3 cellular contexts compared by ENCODE assay signal in the genomic region with DNA sequence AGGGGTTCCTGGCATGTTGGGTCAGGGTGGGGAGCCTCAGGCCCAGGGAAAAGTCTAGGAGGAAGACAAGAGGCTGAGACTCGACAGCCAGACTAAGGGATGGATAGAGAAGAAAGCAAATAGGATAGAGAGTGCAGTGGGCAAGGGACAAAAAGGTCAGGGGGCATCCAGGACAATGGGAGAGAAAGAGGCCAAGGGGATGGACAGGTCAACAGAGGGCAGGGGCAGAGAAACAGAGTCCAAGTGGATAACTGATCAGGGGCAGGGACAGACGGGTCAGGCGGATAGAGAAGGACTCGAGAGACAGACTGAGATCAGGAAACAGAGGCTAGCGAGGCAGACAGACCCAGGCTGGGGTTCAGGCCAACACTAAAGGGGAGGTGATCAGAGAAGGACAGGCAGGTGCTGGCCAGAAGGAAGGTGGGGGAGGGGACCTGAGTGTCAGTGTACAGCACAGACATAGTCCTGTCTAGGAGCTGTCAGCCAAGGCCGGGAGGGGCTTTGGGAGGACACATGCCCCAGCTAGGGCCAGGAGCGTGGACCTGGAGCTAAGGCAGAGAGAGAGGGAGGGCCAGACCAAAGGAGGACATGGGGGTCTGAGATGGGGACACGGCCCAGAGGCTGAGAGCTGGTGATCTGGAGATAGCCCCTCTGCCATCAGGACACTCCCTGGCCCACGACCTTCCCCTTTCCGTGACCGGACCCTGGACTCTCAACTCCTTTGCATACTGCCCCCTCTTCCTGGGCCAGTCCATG.
TF ChIP-seq lines count a peak whose summit lies in the region.

No MANE protein-coding gene starts in this region.

TF ChIP-seq in HEK293, 187 proteins besides CTCF, POLR2A, EP300 and RAD21:
- TF ChIP-seq, protein P1, sequence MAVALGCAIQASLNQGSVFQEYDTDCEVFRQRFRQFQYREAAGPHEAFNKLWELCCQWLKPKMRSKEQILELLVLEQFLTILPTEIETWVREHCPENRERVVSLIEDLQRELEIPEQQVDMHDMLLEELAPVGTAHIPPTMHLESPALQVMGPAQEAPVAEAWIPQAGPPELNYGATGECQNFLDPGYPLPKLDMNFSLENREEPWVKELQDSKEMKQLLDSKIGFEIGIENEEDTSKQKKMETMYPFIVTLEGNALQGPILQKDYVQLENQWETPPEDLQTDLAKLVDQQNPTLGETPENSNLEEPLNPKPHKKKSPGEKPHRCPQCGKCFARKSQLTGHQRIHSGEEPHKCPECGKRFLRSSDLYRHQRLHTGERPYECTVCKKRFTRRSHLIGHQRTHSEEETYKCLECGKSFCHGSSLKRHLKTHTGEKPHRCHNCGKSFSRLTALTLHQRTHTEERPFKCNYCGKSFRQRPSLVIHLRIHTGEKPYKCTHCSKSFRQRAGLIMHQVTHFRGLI (tag by site-specific recombination; IDR thresholded peaks at IDR 0.05), result no peak
- no peak for TF ChIP-seq ZNF837 (tag by site-specific recombination; IDR thresholded peaks at IDR 0.05)
- TF ChIP-seq, protein P2, sequence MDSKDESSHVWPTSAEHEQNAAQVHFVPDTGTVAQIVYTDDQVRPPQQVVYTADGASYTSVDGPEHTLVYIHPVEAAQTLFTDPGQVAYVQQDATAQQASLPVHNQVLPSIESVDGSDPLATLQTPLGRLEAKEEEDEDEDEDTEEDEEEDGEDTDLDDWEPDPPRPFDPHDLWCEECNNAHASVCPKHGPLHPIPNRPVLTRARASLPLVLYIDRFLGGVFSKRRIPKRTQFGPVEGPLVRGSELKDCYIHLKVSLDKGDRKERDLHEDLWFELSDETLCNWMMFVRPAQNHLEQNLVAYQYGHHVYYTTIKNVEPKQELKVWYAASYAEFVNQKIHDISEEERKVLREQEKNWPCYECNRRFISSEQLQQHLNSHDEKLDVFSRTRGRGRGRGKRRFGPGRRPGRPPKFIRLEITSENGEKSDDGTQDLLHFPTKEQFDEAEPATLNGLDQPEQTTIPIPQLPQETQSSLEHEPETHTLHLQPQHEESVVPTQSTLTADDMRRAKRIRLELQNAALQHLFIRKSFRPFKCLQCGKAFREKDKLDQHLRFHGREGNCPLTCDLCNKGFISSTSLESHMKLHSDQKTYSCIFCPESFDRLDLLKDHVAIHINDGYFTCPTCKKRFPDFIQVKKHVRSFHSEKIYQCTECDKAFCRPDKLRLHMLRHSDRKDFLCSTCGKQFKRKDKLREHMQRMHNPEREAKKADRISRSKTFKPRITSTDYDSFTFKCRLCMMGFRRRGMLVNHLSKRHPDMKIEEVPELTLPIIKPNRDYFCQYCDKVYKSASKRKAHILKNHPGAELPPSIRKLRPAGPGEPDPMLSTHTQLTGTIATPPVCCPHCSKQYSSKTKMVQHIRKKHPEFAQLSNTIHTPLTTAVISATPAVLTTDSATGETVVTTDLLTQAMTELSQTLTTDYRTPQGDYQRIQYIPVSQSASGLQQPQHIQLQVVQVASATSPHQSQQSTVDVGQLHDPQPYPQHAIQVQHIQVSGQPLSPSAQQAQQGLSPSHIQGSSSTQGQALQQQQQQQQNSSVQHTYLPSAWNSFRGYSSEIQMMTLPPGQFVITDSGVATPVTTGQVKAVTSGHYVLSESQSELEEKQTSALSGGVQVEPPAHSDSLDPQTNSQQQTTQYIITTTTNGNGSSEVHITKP (tag by site-specific recombination; IDR thresholded peaks at IDR 0.05), result peak; percentile 53; the same call in 1 of the 2 replicates

TF ChIP-seq in H1, 55 proteins besides CTCF, POLR2A, EP300 and RAD21 (continues in another document):
- no peak for TF ChIP-seq NANOG (IDR thresholded peaks at IDR 0.05; ENCODE audit: insufficient read depth, low read depth, low read length, poor library complexity, severe bottlenecking)
- TF ChIP-seq, protein P3, sequence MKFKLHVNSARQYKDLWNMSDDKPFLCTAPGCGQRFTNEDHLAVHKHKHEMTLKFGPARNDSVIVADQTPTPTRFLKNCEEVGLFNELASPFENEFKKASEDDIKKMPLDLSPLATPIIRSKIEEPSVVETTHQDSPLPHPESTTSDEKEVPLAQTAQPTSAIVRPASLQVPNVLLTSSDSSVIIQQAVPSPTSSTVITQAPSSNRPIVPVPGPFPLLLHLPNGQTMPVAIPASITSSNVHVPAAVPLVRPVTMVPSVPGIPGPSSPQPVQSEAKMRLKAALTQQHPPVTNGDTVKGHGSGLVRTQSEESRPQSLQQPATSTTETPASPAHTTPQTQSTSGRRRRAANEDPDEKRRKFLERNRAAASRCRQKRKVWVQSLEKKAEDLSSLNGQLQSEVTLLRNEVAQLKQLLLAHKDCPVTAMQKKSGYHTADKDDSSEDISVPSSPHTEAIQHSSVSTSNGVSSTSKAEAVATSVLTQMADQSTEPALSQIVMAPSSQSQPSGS (IDR thresholded peaks at IDR 0.05; ENCODE audit: low read length), result no peak
- TF ChIP-seq POU5F1 (IDR thresholded peaks at IDR 0.05; ENCODE audit: low read depth, low read length), result no peak
- TF ChIP-seq, protein P4, sequence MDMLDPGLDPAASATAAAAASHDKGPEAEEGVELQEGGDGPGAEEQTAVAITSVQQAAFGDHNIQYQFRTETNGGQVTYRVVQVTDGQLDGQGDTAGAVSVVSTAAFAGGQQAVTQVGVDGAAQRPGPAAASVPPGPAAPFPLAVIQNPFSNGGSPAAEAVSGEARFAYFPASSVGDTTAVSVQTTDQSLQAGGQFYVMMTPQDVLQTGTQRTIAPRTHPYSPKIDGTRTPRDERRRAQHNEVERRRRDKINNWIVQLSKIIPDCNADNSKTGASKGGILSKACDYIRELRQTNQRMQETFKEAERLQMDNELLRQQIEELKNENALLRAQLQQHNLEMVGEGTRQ (IDR thresholded peaks at IDR 0.05; ENCODE audit: low read length), result no peak
- TF ChIP-seq TAF1 (IDR thresholded peaks at IDR 0.05; ENCODE audit: low read depth, low read length), result no peak

TF ChIP-seq in neural cell, 6 proteins besides CTCF, POLR2A, EP300 and RAD21:
- TF ChIP-seq MXI1 (conservative IDR thresholded peaks at IDR 0.05; ENCODE audit: poor library complexity, severe bottlenecking) (no peak), TAF1 (IDR thresholded peaks at IDR 0.05; ENCODE audit: low read depth) (no peak), EZH2 (IDR thresholded peaks at IDR 0.05; ENCODE audit: borderline replicate concordance, insufficient read depth, low read length, poor library complexity, severe bottlenecking) (no peak), POLR2AphosphoS5 (IDR thresholded peaks at IDR 0.05) (no peak), SMC3 (conservative IDR thresholded peaks at IDR 0.05; ENCODE audit: poor library complexity) (no peak)
- TF ChIP-seq, protein P5, sequence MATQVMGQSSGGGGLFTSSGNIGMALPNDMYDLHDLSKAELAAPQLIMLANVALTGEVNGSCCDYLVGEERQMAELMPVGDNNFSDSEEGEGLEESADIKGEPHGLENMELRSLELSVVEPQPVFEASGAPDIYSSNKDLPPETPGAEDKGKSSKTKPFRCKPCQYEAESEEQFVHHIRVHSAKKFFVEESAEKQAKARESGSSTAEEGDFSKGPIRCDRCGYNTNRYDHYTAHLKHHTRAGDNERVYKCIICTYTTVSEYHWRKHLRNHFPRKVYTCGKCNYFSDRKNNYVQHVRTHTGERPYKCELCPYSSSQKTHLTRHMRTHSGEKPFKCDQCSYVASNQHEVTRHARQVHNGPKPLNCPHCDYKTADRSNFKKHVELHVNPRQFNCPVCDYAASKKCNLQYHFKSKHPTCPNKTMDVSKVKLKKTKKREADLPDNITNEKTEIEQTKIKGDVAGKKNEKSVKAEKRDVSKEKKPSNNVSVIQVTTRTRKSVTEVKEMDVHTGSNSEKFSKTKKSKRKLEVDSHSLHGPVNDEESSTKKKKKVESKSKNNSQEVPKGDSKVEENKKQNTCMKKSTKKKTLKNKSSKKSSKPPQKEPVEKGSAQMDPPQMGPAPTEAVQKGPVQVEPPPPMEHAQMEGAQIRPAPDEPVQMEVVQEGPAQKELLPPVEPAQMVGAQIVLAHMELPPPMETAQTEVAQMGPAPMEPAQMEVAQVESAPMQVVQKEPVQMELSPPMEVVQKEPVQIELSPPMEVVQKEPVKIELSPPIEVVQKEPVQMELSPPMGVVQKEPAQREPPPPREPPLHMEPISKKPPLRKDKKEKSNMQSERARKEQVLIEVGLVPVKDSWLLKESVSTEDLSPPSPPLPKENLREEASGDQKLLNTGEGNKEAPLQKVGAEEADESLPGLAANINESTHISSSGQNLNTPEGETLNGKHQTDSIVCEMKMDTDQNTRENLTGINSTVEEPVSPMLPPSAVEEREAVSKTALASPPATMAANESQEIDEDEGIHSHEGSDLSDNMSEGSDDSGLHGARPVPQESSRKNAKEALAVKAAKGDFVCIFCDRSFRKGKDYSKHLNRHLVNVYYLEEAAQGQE (IDR thresholded peaks at IDR 0.05; ENCODE audit: borderline replicate concordance), result no peak
